Comparison of ENCODE assay signal across 26 cellular contexts in the genomic region with DNA sequence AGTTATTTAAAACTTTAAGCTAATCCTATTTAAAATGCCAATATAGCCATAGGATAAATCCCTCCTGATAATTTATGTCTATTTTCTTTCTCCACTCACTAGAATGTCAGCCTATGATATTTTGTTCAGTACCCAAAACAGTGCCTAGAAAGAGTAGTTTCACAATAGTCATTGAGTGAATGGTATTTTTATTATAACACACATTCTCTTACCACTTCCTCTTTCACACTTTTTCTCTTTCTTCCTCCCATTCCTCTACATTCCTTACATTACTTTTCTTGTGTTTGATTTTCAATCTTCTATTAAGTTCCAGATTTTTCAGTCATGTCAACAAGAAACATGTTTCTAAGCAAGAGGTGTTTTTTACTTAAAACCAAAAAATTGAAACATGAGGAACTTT.
"Had no signal": no experiment of that assay in that cellular context is flagged by ENCODE, and none has a peak within 500 bp of the region (broad histone marks: within the 10 kb centered on the region; RNA-seq: fewer than 3 reads in every experiment).

No MANE protein-coding gene starts in this region.

- DNase-seq: activated CD8-positive, alpha-beta memory T cell treated with anti-CD3 and anti-CD28 coated beads for 24 hours; activated CD8-positive, alpha-beta memory T cell treated with anti-CD3 and anti-CD28 coated beads, Interleukin-2, amount 50 U/mL, for 4 hours; activated T-cell treated with anti-CD3 and anti-CD28 coated beads, Interleukin-2, amount 50 U/mL, for 24 hours; adrenal gland; brain microvascular endothelial cell; caudate nucleus; dermis blood vessel endothelial cell; effector memory CD4-positive, alpha-beta T cell; heart left ventricle; islet precursor cell; left cardiac atrium; retina; sigmoid colon; stimulated activated CD4-positive, alpha-beta T cell treated with anti-CD3 and anti-CD28 coated beads, Interleukin-15, amount 100 ng/mL, for 24 hours; transverse colon; uterus had no signal

- ATAC-seq: activated naive CD4-positive, alpha-beta T cell treated with anti-CD3 and anti-CD28 coated beads, Interleukin-2, amount 50 U/mL, for 72 hours; activated T-helper 17 cell treated with anti-CD3 and anti-CD28 coated beads, Interleukin-2, amount 50 U/mL, for 72 hours; esophagus mucosa; heart left ventricle; left cardiac atrium; natural killer cell treated with Interleukin-12 subunit alpha and Interleukin-12 subunit beta and Interleukin-15 and Interleukin-18, amount 100 ng/mL, for 72 hours; stimulated activated memory B cell treated with anti-CD40 and anti-IgM and Interleukin-4, amounts not matched to agents 10 μg/mL and 1 μg/mL and 100 μg/mL, for 72 hours; WTC11 had no signal

- FAIRE-seq: endothelial cell of umbilical vein, frontal cortex had no signal

- H3K4me3 ChIP-seq: adrenal gland, ascending aorta, heart left ventricle, sigmoid colon, smooth muscle cell, transverse colon, uterus had no signal
